In the genomic region with DNA sequence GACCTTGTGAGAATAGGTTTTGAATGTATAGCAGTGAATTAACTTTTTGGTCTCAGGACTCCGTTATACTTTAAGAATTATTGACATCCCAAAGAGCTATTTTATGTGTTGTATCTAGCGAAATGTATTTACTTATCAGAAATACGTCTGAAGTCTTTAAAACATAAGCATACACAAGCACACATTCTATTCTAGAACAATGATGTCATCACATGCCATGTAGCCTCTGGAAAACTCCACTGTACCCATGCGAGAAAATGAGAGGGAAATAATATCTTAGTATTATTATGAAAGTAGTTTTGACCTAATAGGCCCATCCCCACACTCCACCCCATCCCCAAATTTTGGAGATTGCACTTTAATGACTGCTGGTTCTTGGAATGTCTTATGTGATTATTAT, we compare ENCODE assay signal across 1 cellular context.
TF ChIP-seq lines count a peak whose summit lies in the region.

No MANE protein-coding gene starts in this region.

TF ChIP-seq in WTC11, 78 proteins besides CTCF, POLR2A, EP300 and RAD21 (continued from another document):
- no peak for TF ChIP-seq ZNF317 (CRISPR knock-in tag; IDR thresholded peaks at IDR 0.05; ENCODE audit: borderline replicate concordance, low read depth)
- no peak for TF ChIP-seq KAT7 (CRISPR knock-in tag; IDR thresholded peaks at IDR 0.05; ENCODE audit: borderline replicate concordance)
- TF ChIP-seq JUN (CRISPR knock-in tag; IDR thresholded peaks at IDR 0.05), result no peak
- no peak for TF ChIP-seq ZNF423 (CRISPR knock-in tag; IDR thresholded peaks at IDR 0.05)
- TF ChIP-seq, protein P1, sequence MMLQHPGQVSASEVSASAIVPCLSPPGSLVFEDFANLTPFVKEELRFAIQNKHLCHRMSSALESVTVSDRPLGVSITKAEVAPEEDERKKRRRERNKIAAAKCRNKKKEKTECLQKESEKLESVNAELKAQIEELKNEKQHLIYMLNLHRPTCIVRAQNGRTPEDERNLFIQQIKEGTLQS (CRISPR knock-in tag; conservative IDR thresholded peaks at IDR 0.05), result no peak
- TF ChIP-seq, protein P2, sequence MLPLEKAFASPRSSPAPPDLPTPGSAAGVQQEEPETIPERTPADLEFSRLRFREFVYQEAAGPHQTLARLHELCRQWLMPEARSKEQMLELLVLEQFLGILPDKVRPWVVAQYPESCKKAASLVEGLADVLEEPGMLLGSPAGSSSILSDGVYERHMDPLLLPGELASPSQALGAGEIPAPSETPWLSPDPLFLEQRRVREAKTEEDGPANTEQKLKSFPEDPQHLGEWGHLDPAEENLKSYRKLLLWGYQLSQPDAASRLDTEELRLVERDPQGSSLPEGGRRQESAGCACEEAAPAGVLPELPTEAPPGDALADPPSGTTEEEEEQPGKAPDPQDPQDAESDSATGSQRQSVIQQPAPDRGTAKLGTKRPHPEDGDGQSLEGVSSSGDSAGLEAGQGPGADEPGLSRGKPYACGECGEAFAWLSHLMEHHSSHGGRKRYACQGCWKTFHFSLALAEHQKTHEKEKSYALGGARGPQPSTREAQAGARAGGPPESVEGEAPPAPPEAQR (CRISPR knock-in tag; IDR thresholded peaks at IDR 0.05), result no peak
- no peak for TF ChIP-seq MXD4 (CRISPR knock-in tag; IDR thresholded peaks at IDR 0.05; ENCODE audit: borderline replicate concordance)
- TF ChIP-seq RELA (CRISPR knock-in tag; IDR thresholded peaks at IDR 0.05; ENCODE audit: borderline replicate concordance), result no peak
